In the genomic region with DNA sequence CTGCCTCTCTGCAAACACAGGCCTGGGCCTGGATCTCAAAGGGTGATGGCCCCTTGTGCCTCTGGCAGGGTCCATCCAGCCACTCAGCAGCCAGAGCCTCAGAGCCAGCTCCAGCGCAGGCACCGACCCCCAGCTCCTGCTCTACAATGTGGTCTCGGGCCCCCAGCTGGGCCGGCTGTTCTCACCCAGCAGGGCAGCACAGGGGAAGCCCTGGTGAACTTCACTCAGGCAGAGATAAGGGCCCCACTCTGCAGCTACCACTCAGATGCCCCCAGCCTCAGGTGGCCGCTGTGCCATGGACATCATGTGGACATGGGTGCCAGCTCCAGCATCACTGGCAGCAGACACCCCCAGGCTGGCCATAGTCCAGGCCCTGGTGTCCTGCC, we compare ENCODE assay signal across 18 cellular contexts.
"Had no signal": no experiment of that assay in that cellular context is flagged by ENCODE, and none has a peak within 500 bp of the region (broad histone marks: within the 10 kb centered on the region; RNA-seq: fewer than 3 reads in every experiment).

No MANE protein-coding gene starts in this region.

- H3K27ac ChIP-seq: cardiac muscle cell, neutrophil, parathyroid adenoma, transverse colon had no signal

- H3K4me1 ChIP-seq: parathyroid adenoma had no signal

- H3K36me3 Mint-ChIP-seq: activated naive CD8-positive, alpha-beta T cell; naive thymus-derived CD8-positive, alpha-beta T cell had no signal

- H3K4me3 Mint-ChIP-seq: activated naive CD8-positive, alpha-beta T cell; naive thymus-derived CD8-positive, alpha-beta T cell had no signal

- H3K9me3 Mint-ChIP-seq: naive thymus-derived CD8-positive, alpha-beta T cell had no signal

- H3K27me3 ChIP-seq: cardiac muscle cell, neutrophil, transverse colon had no signal

- H3K4me1 Mint-ChIP-seq: naive thymus-derived CD8-positive, alpha-beta T cell had no signal

- DNase-seq: activated CD4-positive, alpha-beta T cell treated with anti-CD3 and anti-CD28 coated beads, Interleukin-2, amount 50 U/mL, for 1 hour; activated gamma-delta T cell; activated T-cell treated with anti-CD3 and anti-CD28 coated beads, Interleukin-2, amount 50 U/mL, for 48 hours; amygdala; erythroblast; foreskin melanocyte; glutamatergic neuron; kidney glomerular epithelial cell; naive thymus-derived CD8-positive, alpha-beta T cell; stimulated activated CD4-positive, alpha-beta T cell treated with anti-CD3 and anti-CD28 coated beads, Interleukin-2, amount 100 ng/mL, for 24 hours; stimulated activated naive CD8-positive, alpha-beta T cell treated with anti-CD3 and anti-CD28 coated beads, Interleukin-15, Interleukin-2, amounts not matched to agents 100 U/mL and 50 U/mL, for 24 hours; T1000; transverse colon had no signal

- H3K9me3 ChIP-seq: neutrophil, transverse colon had no signal

- H3K27me3 Mint-ChIP-seq: activated naive CD8-positive, alpha-beta T cell had no signal

- ATAC-seq: activated CD4-positive, CD25-positive, alpha-beta regulatory T cell treated with anti-CD3 and anti-CD28 coated beads, Interleukin-2, amount 50 U/mL, for 24 hours; naive thymus-derived CD8-positive, alpha-beta T cell; stimulated activated naive CD8-positive, alpha-beta T cell treated with anti-CD3 and anti-CD28 coated beads, Interleukin-15, Interleukin-2, amounts not matched to agents 100 U/mL and 50 U/mL, for 24 hours had no signal

- H3K4me3 ChIP-seq: cardiac muscle cell, transverse colon had no signal

- H3K36me3 ChIP-seq: cardiac muscle cell, neutrophil, transverse colon had no signal

- H3K27ac Mint-ChIP-seq: activated naive CD8-positive, alpha-beta T cell; naive thymus-derived CD8-positive, alpha-beta T cell had no signal
